12 cellular contexts compared by ENCODE assay signal in genomic region chr12:14954269-14954668, GRCh38. TPM values are rescaled to one million over a fixed set of nuclear protein-coding genes. Genes with fewer than 3 reads are reported as not detected.
DNase-seq lines count a peak whose midpoint lies in the region; ATAC-seq and TF ChIP-seq lines count a peak whose summit lies in the region.
"Had no signal": no experiment of that assay in that cellular context is flagged by ENCODE, and none has a peak within 500 bp of the region (broad histone marks: within the 10 kb centered on the region; RNA-seq: fewer than 3 reads in every experiment).

No MANE protein-coding gene starts in this region.

- WGBS in IMR-90 (ENCODE audit: extremely low coverage in 2 of 2, insufficient read length in 1 of 2), 2 experiments, result no CpG with 5 or more reads among the region's 4 CpGs
- WGBS in suprapubic skin, result 85% methylated on average over 4 of the region's 4 CpGs

- TF ChIP-seq POLR2A in IMR-90 (IDR thresholded peaks at IDR 0.05; ENCODE audit: low read depth, low read length) (no peak), suprapubic skin (IDR thresholded peaks at IDR 0.05) (no peak)

- peaks cover 11% of the 10 kb centered on the region for H3K9me1 ChIP-seq in IMR-90 (ENCODE audit: insufficient read depth, low read length)

- TF ChIP-seq RAD21 in IMR-90 (IDR thresholded peaks at IDR 0.05; ENCODE audit: low read length), result no peak

- no peak overlapping the region for H4K5ac ChIP-seq in IMR-90 (ENCODE audit: low read depth, low read length)

- no peak overlapping the region for H3K18ac ChIP-seq in IMR-90 (ENCODE audit: low read depth, low read length)

- H2BK20ac ChIP-seq in IMR-90 (ENCODE audit: low read depth, low read length), result no peak overlapping the region

- 0 out of 2 replicates have a peak overlapping the region, but pooled peaks have one; percentile 26 for H2BK120ac ChIP-seq in IMR-90 (ENCODE audit: low read depth, low read length)

- DNase-seq in NCI-H2029 (lab: John Stamatoyannopoulos, UW), result peak; percentile 67
- no peak for DNase-seq in NCI-H2029 treated with DMSO at 0.1 percent for 48 hours (lab: John Stamatoyannopoulos, UW)
- DNase-seq in IMR-90, result no peak
- DNase-seq in activated T-cell treated with anti-CD3 and anti-CD28 coated beads, Interleukin-2, amount 50 U/mL, for 48 hours, result peak; percentile 37
- no peak for DNase-seq in natural killer cell treated with Interleukin-12 subunit alpha and Interleukin-12 subunit beta and Interleukin-15 and Interleukin-18, amount 100 ng/mL, for 72 hours (ENCODE audit: low spot score)
- DNase-seq in suprapubic skin (ENCODE audit: low spot score in 2 of 2), result no peak
- DNase-seq in stimulated activated CD4-positive, alpha-beta T cell treated with anti-CD3 and anti-CD28 coated beads, Interleukin-2, amount 100 ng/mL, for 24 hours, result no peak
- DNase-seq: activated CD8-positive, alpha-beta memory T cell treated with anti-CD3 and anti-CD28 coated beads, Interleukin-2, amount 50 U/mL, for 48 hours; hypothalamus had no signal

- H3K14ac ChIP-seq in IMR-90 (replicated peaks; ENCODE audit: low read depth, low read length), result no peak overlapping the region

- H2BK15ac ChIP-seq in IMR-90 (ENCODE audit: low read depth, low read length), result 0 out of 3 replicates have a peak overlapping the region, but pooled peaks have one; percentile 5

- H3K9me3 ChIP-seq in IMR-90 (ENCODE audit: control insufficient read depth, insufficient read depth, low read length) (no peaks in the 10 kb centered on the region), suprapubic skin (no peaks in the 10 kb centered on the region)
- H3K9me3 ChIP-seq: A549 had no signal

- H3K27ac ChIP-seq in IMR-90 (ENCODE audit: insufficient read depth, low read length) (no peak overlapping the region), suprapubic skin (no peak overlapping the region)
- H3K27ac ChIP-seq: A549 had no signal

- CTCF ChIA-PET in IMR-90 (lab: Yijun Ruan, JAX), result no interaction called here

- H3K36me3 Mint-ChIP-seq in natural killer cell treated with Interleukin-12 subunit alpha and Interleukin-12 subunit beta and Interleukin-15 and Interleukin-18, amount 100 ng/mL, for 72 hours, result peaks cover 30% of the 10 kb centered on the region

- H4K8ac ChIP-seq in IMR-90 (ENCODE audit: low read depth in 2 of 2, low read length in 2 of 2), result no peak overlapping the region

- H3K79me1 ChIP-seq in IMR-90 (ENCODE audit: low read depth in 1 of 2, low read length in 2 of 2), result peaks cover 0 to 3% of the 10 kb centered on the region in 2 experiments; a peak in 1 of 4 replicates

- no peak overlapping the region for H3K56ac ChIP-seq in IMR-90 (ENCODE audit: extremely low read depth, insufficient read depth, low read length)

- peak overlapping the region; percentile 89 to 92 for H3K27ac Mint-ChIP-seq in natural killer cell treated with Interleukin-12 subunit alpha and Interleukin-12 subunit beta and Interleukin-15 and Interleukin-18, amount 100 ng/mL, for 72 hours

- no peaks in the 10 kb centered on the region for H3K9me3 Mint-ChIP-seq in natural killer cell treated with Interleukin-12 subunit alpha and Interleukin-12 subunit beta and Interleukin-15 and Interleukin-18, amount 100 ng/mL, for 72 hours

- intact Hi-C loops in IMR-90 (cut with micrococcal nuclease), result no loop called here

- in situ Hi-C loops in IMR-90 (cut with MboI; ENCODE audit: low sequenced_read_pairs), result no loop called here

- H3K23ac ChIP-seq in IMR-90 (ENCODE audit: low read depth, low read length), result no peak overlapping the region

- no peak overlapping the region for H3K4me2 ChIP-seq in IMR-90 (ENCODE audit: low read depth, low read length)
- H3K4me2 ChIP-seq: A549 had no signal

- H3K4me1 ChIP-seq in IMR-90 (ENCODE audit: control insufficient read depth, insufficient read depth, low read length) (peaks cover 17% of the 10 kb centered on the region), suprapubic skin (peaks cover 57% of the 10 kb centered on the region)

- H2AK5ac ChIP-seq in IMR-90 (ENCODE audit: low read depth, low read length), result no peak overlapping the region; the same call in 1 of the 2 replicates

- H4K91ac ChIP-seq in IMR-90 (ENCODE audit: insufficient read depth, low read depth, low read length), result no peak overlapping the region

- no peak overlapping the region for H2BK5ac ChIP-seq in IMR-90 (ENCODE audit: low read depth, low read length, poor library complexity, severe bottlenecking)

- no peaks in the 10 kb centered on the region for H3K27me3 ChIP-seq in IMR-90 (ENCODE audit: control insufficient read depth, insufficient read depth, low read length)
- no peaks in the 10 kb centered on the region for H3K27me3 ChIP-seq in suprapubic skin

- no peaks in the 10 kb centered on the region for H3K27me3 Mint-ChIP-seq in natural killer cell treated with Interleukin-12 subunit alpha and Interleukin-12 subunit beta and Interleukin-15 and Interleukin-18, amount 100 ng/mL, for 72 hours

- H3K4me3 Mint-ChIP-seq in natural killer cell treated with Interleukin-12 subunit alpha and Interleukin-12 subunit beta and Interleukin-15 and Interleukin-18, amount 100 ng/mL, for 72 hours, result peak overlapping the region; percentile 83

- H3K9ac ChIP-seq in IMR-90 (ENCODE audit: low read depth, low read length), result no peak overlapping the region

- no peak overlapping the region for H2AK9ac ChIP-seq in IMR-90 (replicated peaks; ENCODE audit: low read depth, low read length, poor library complexity)

- ATAC-seq in IMR-90 (ENCODE audit: low read depth) (no peak), HG03571 (IDR thresholded peaks at IDR 0.05; ENCODE audit: unreplicated experiment) (no peak)
- no peak for ATAC-seq in natural killer cell treated with Interleukin-12 subunit alpha and Interleukin-12 subunit beta and Interleukin-15 and Interleukin-18, amount 100 ng/mL, for 72 hours
- ATAC-seq: A549 had no signal

- H2AFZ ChIP-seq in IMR-90 (replicated peaks; ENCODE audit: low read length, poor library complexity), result no peak overlapping the region

- H4K20me1 ChIP-seq in IMR-90 (ENCODE audit: insufficient read depth, low read length), result no peaks in the 10 kb centered on the region

- H3K4me1 Mint-ChIP-seq in natural killer cell treated with Interleukin-12 subunit alpha and Interleukin-12 subunit beta and Interleukin-15 and Interleukin-18, amount 100 ng/mL, for 72 hours (ENCODE audit: low read depth in 2 of 2), result peaks cover 80 to 88% of the 10 kb centered on the region in 2 donors

- TF ChIP-seq CTCF in IMR-90 (conservative IDR thresholded peaks at IDR 0.05; ENCODE audit: low read depth, low read length) (no peak), suprapubic skin (IDR thresholded peaks at IDR 0.05) (no peak)

- H3K4me3 ChIP-seq in IMR-90 (ENCODE audit: insufficient read depth, low read depth, low read length) (no peak overlapping the region), suprapubic skin (no peak overlapping the region)
- H3K4me3 ChIP-seq: A549 had no signal

- POLR2A ChIA-PET in IMR-90 (lab: Charles Lee; ENCODE audit: unreplicated experiment), result no interaction called here

- no peak overlapping the region; the same call in 1 of the 2 replicates for H3K4ac ChIP-seq in IMR-90 (ENCODE audit: low read depth, low read length)

- dilution Hi-C loops in IMR-90 (cut with HindIII; ENCODE audit: low sequenced_read_pairs, unreplicated experiment), result no loop called here

- no TSS peak for BruUV-seq in IMR-90 (replicated peaks; lab: Mats Ljungman, UMichigan)

- no peak for TF ChIP-seq EP300 in suprapubic skin (IDR thresholded peaks at IDR 0.05)

- no peaks in the 10 kb centered on the region for H3K36me3 ChIP-seq in IMR-90 (ENCODE audit: control insufficient read depth, insufficient read depth, low read length)
- H3K36me3 ChIP-seq in suprapubic skin, result peaks cover 5% of the 10 kb centered on the region

TF ChIP-seq in IMR-90, 13 proteins besides CTCF, POLR2A, EP300 and RAD21 (continues in another document):
- TF ChIP-seq MXI1 (IDR thresholded peaks at IDR 0.05; ENCODE audit: borderline replicate concordance, low read depth, low read length) (no peak), ELK1 (IDR thresholded peaks at IDR 0.05; ENCODE audit: borderline replicate concordance, low read depth, low read length) (no peak), CHD1 (IDR thresholded peaks at IDR 0.05; ENCODE audit: low read depth, low read length) (no peak)

RNA-seq across cellular contexts. Expression of gene ARHGDIB, which starts 7.1 kb away (rescaled TPM):
- 24.9 and 28.1 TPM in 2 replicates for total RNA-seq in IMR-90 (2012; rRNA removed)
- 30.7 and 31.8 TPM in 2 replicates for polyA plus RNA-seq in IMR-90 (2012; rRNA removed)
- 14.3 and 33.3 TPM in 2 replicates for polyA plus RNA-seq in IMR-90 (2012; cell fraction: cytosol; rRNA removed)
- polyA plus RNA-seq in IMR-90 (2012; cell fraction: nucleus; rRNA removed; ENCODE audit: low replicate concordance), result 4.4 and 8.4 TPM in 2 replicates
- total RNA-seq in natural killer cell treated with Interleukin-12 subunit alpha and Interleukin-12 subunit beta and Interleukin-15 and Interleukin-18, amount 100 ng/mL, for 72 hours, result 100 to 1,000 TPM; 412 to 543 TPM
- total RNA-seq in suprapubic skin, result 100 to 1,000 TPM in 1 of 4 donors, 10 to 100 TPM in 3; 74.7 to 109 (median 85.4) TPM
- total RNA-seq: myocyte had no signal

RNA-seq across cellular contexts. Expression of gene ERP27, which starts 15.9 kb away (rescaled TPM):
- total RNA-seq in IMR-90 (2012; rRNA removed) (not detected in 2 replicates), suprapubic skin (1 to 10 TPM in 1 of 4 donors, under 1 TPM in 2, not detected in 1; 0.21 to 2.5 (median 0.91) TPM)
- not detected in 2 replicates for polyA plus RNA-seq in IMR-90 (2012; rRNA removed)
- not detected in 2 replicates for polyA plus RNA-seq in IMR-90 (2012; cell fraction: cytosol; rRNA removed)
- polyA plus RNA-seq in IMR-90 (2012; cell fraction: nucleus; rRNA removed; ENCODE audit: low replicate concordance), result not detected in 2 replicates
- total RNA-seq in natural killer cell treated with Interleukin-12 subunit alpha and Interleukin-12 subunit beta and Interleukin-15 and Interleukin-18, amount 100 ng/mL, for 72 hours, result 1 to 10 TPM; 3.2 to 3.7 TPM
- total RNA-seq: myocyte had no signal

RNA-seq across cellular contexts. Expression of gene PDE6H, which starts 18.6 kb away (rescaled TPM):
- not detected in 2 replicates for total RNA-seq in IMR-90 (2012; rRNA removed)
- not detected in 2 replicates for polyA plus RNA-seq in IMR-90 (2012; rRNA removed)
- polyA plus RNA-seq in IMR-90 (2012; cell fraction: cytosol; rRNA removed), result not detected in 2 replicates
- polyA plus RNA-seq in IMR-90 (2012; cell fraction: nucleus; rRNA removed; ENCODE audit: low replicate concordance), result not detected in 2 replicates
- total RNA-seq in natural killer cell treated with Interleukin-12 subunit alpha and Interleukin-12 subunit beta and Interleukin-15 and Interleukin-18, amount 100 ng/mL, for 72 hours, result not detected
- not detected for total RNA-seq in suprapubic skin
- total RNA-seq: myocyte had no signal
- polyA plus RNA-seq: A549 had no signal

Comparison
In these comparisons a context has a peak if more than half of its experiments do, and no peak if none do; other contexts are left out.
1. DNase-seq: peak in NCI-H2029 (single experiment) and activated T-cell treated with anti-CD3 and anti-CD28 coated beads, Interleukin-2, amount 50 U/mL, for 48 hours (2 of 2); none in NCI-H2029 treated with DMSO at 0.1 percent for 48 hours (single experiment), IMR-90 (single experiment), natural killer cell treated with Interleukin-12 subunit alpha and Interleukin-12 subunit beta and Interleukin-15 and Interleukin-18, amount 100 ng/mL, for 72 hours (single experiment), suprapubic skin (0 of 2) and stimulated activated CD4-positive, alpha-beta T cell treated with anti-CD3 and anti-CD28 coated beads, Interleukin-2, amount 100 ng/mL, for 24 hours (0 of 2).